19 cellular contexts compared by ENCODE assay signal in genomic region chr11:72278911-72279310, GRCh38. TPM values are rescaled to one million over a fixed set of nuclear protein-coding genes. Genes with fewer than 3 reads are reported as not detected.
DNase-seq lines count a peak whose midpoint lies in the region; ATAC-seq and TF ChIP-seq lines count a peak whose summit lies in the region.
"Had no signal": no experiment of that assay in that cellular context is flagged by ENCODE, and none has a peak within 500 bp of the region (broad histone marks: within the 10 kb centered on the region; RNA-seq: fewer than 3 reads in every experiment).

No MANE protein-coding gene starts in this region.

- H3K79me1 ChIP-seq in IMR-90 (ENCODE audit: low read depth in 1 of 2, low read length in 2 of 2), result no peaks in the 10 kb centered on the region

- in situ Hi-C loops in IMR-90 (cut with MboI; ENCODE audit: low sequenced_read_pairs), result no loop called here
- in situ Hi-C loops in astrocyte of the cerebellum (cut with HindIII; ENCODE audit: low sequenced_read_pairs), result no loop called here

- H3K56ac ChIP-seq in IMR-90 (ENCODE audit: extremely low read depth, insufficient read depth, low read length), result no peak overlapping the region

- H3K9ac ChIP-seq in IMR-90 (ENCODE audit: low read depth, low read length), result no peak overlapping the region

- no peak overlapping the region for H3K23ac ChIP-seq in IMR-90 (ENCODE audit: low read depth, low read length)

- H3K4ac ChIP-seq in IMR-90 (ENCODE audit: low read depth, low read length), result no peak overlapping the region

- H3K14ac ChIP-seq in IMR-90 (replicated peaks; ENCODE audit: low read depth, low read length), result no peak overlapping the region

- no peak overlapping the region for H2AFZ ChIP-seq in IMR-90 (replicated peaks; ENCODE audit: low read length, poor library complexity)

- H3K18ac ChIP-seq in IMR-90 (ENCODE audit: low read depth, low read length), result no peak overlapping the region

- H3K4me3 ChIP-seq in IMR-90 (ENCODE audit: insufficient read depth, low read depth, low read length), result no peak overlapping the region
- H3K4me3 ChIP-seq in astrocyte of the cerebellum (ENCODE audit: low read depth, low read length), result no peak overlapping the region
- H3K4me3 ChIP-seq: dorsolateral prefrontal cortex, sigmoid colon, SJSA1 had no signal

- no peak overlapping the region for H2BK120ac ChIP-seq in IMR-90 (ENCODE audit: low read depth, low read length)

- no peaks in the 10 kb centered on the region for H3K9me1 ChIP-seq in IMR-90 (ENCODE audit: insufficient read depth, low read length)

- H4K91ac ChIP-seq in IMR-90 (ENCODE audit: insufficient read depth, low read depth, low read length), result no peak overlapping the region

- H2BK15ac ChIP-seq in IMR-90 (ENCODE audit: low read depth, low read length), result no peak overlapping the region

- dilution Hi-C loops in IMR-90 (cut with HindIII; ENCODE audit: low sequenced_read_pairs, unreplicated experiment), result no loop called here

- no peak overlapping the region for H2BK20ac ChIP-seq in IMR-90 (ENCODE audit: low read depth, low read length)

- POLR2A ChIA-PET in IMR-90 (lab: Charles Lee; ENCODE audit: unreplicated experiment), result no interaction called here

- 0 out of 2 replicates have a peak, but pooled peaks cover 1% of the 10 kb centered on the region for H3K9me3 ChIP-seq in IMR-90 (ENCODE audit: control insufficient read depth, insufficient read depth, low read length)
- H3K9me3 ChIP-seq: SJSA1 had no signal

- TF ChIP-seq CTCF in IMR-90 (conservative IDR thresholded peaks at IDR 0.05; ENCODE audit: low read depth, low read length), result no peak
- TF ChIP-seq CTCF in astrocyte of the cerebellum (IDR thresholded peaks at IDR 0.05; ENCODE audit: low read depth, low read length, missing control alignments), result no peak

- no peak overlapping the region for H3K27ac ChIP-seq in IMR-90 (ENCODE audit: insufficient read depth, low read length)
- H3K27ac ChIP-seq: dorsolateral prefrontal cortex, sigmoid colon, SJSA1 had no signal

- H3K36me3 ChIP-seq in IMR-90 (ENCODE audit: control insufficient read depth, insufficient read depth, low read length), result no peaks in the 10 kb centered on the region
- H3K36me3 ChIP-seq: sigmoid colon, SJSA1 had no signal

- no peak for TF ChIP-seq RAD21 in IMR-90 (IDR thresholded peaks at IDR 0.05; ENCODE audit: low read length)

- H4K20me1 ChIP-seq in IMR-90 (ENCODE audit: insufficient read depth, low read length), result no peaks in the 10 kb centered on the region

- H2AK9ac ChIP-seq in IMR-90 (replicated peaks; ENCODE audit: low read depth, low read length, poor library complexity), result no peak overlapping the region

- H3K27me3 ChIP-seq in IMR-90 (ENCODE audit: control insufficient read depth, insufficient read depth, low read length), result peaks cover 3% of the 10 kb centered on the region; the same call in 1 of the 2 replicates
- H3K27me3 ChIP-seq: SJSA1 had no signal

- no peak overlapping the region for H2AK5ac ChIP-seq in IMR-90 (ENCODE audit: low read depth, low read length)

- H3K4me1 ChIP-seq in IMR-90 (ENCODE audit: control insufficient read depth, insufficient read depth, low read length), result no peaks in the 10 kb centered on the region
- H3K4me1 ChIP-seq: sigmoid colon, SJSA1 had no signal

- H3K4me2 ChIP-seq in IMR-90 (ENCODE audit: low read depth, low read length), result no peak overlapping the region

- CTCF ChIA-PET in IMR-90 (lab: Yijun Ruan, JAX), result interaction anchor here (1.1 kb wide), 1 partner anchor 11 kb away, joined by 4 read pairs; no protein-coding TSS in a partner anchor

- no TSS peak for BruUV-seq in IMR-90 (replicated peaks; lab: Mats Ljungman, UMichigan)

- no peak for TF ChIP-seq POLR2A in IMR-90 (IDR thresholded peaks at IDR 0.05; ENCODE audit: low read depth, low read length)

- DNase-seq in AG08395 (ENCODE audit: low spot score), result peak; percentile 11
- peak; percentile 73 for DNase-seq in IMR-90
- peak; percentile 59 for DNase-seq in astrocyte of the cerebellum (ENCODE audit: low read depth)
- peak; percentile 50 for DNase-seq in iris pigment epithelial cell (ENCODE audit: low read depth)
- no peak for DNase-seq in NCI-H1105 treated with DMSO at 0.1 percent for 48 hours (lab: John Stamatoyannopoulos, UW)
- no peak for DNase-seq in NCI-H1092 (lab: John Stamatoyannopoulos, UW)
- DNase-seq: activated CD4-positive, alpha-beta memory T cell treated with anti-CD3 and anti-CD28 coated beads, Interleukin-2, amount 10 ng/mL, durations not matched to agents 7 days and 5 days; aorta; DMS 273 treated with DMSO at 0.1 percent for 48 hours; dorsolateral prefrontal cortex; NCI-H1092 treated with DMSO at 0.1 percent for 48 hours; NCI-H2227 treated with DMSO at 0.1 percent for 48 hours; sigmoid colon; trophoblast cell had no signal

- no peak overlapping the region for H4K5ac ChIP-seq in IMR-90 (ENCODE audit: low read depth, low read length)

- H4K8ac ChIP-seq in IMR-90 (ENCODE audit: low read depth in 2 of 2, low read length in 2 of 2), result no peak overlapping the region

- ATAC-seq in IMR-90 (ENCODE audit: low read depth), result peak; percentile 72
- no peak for ATAC-seq in HG02610 (IDR thresholded peaks at IDR 0.05; ENCODE audit: unreplicated experiment)
- ATAC-seq in GM18873 (IDR thresholded peaks at IDR 0.05; ENCODE audit: low FRiP score, unreplicated experiment), result no peak

- H2BK5ac ChIP-seq in IMR-90 (ENCODE audit: low read depth, low read length, poor library complexity, severe bottlenecking), result no peak overlapping the region

- intact Hi-C loops in IMR-90 (cut with micrococcal nuclease), result loop anchor here (5.0 kb wide), 1 partner anchor 73 kb away; no protein-coding TSS in a partner anchor

TF ChIP-seq in IMR-90, 13 proteins besides CTCF, POLR2A, EP300 and RAD21:
- TF ChIP-seq SMC3 (IDR thresholded peaks at IDR 0.05; ENCODE audit: low read depth, low read length), result no peak
- no peak for TF ChIP-seq MAZ (IDR thresholded peaks at IDR 0.05; ENCODE audit: borderline replicate concordance, low read depth, low read length)
- no peak for TF ChIP-seq CHD1 (IDR thresholded peaks at IDR 0.05; ENCODE audit: low read depth, low read length)
- no peak for TF ChIP-seq ELK1 (IDR thresholded peaks at IDR 0.05; ENCODE audit: borderline replicate concordance, low read depth, low read length)
- TF ChIP-seq CEBPB (IDR thresholded peaks at IDR 0.05; ENCODE audit: low read depth, low read length), result no peak
- TF ChIP-seq MXI1 (IDR thresholded peaks at IDR 0.05; ENCODE audit: borderline replicate concordance, low read depth, low read length), result no peak
- no peak for TF ChIP-seq BHLHE40 (IDR thresholded peaks at IDR 0.05; ENCODE audit: low read depth, low read length)
- no peak for TF ChIP-seq USF2 (IDR thresholded peaks at IDR 0.05; ENCODE audit: low read depth, low read length)
- TF ChIP-seq RFX5 (IDR thresholded peaks at IDR 0.05; ENCODE audit: low read depth, low read length), result no peak
- no peak for TF ChIP-seq MAFK (IDR thresholded peaks at IDR 0.05; ENCODE audit: low read depth, low read length)

RNA-seq across cellular contexts. Expression of gene PHOX2A, which starts 34.9 kb away (rescaled TPM):
- total RNA-seq in IMR-90 (2012; rRNA removed), result not detected in 2 replicates
- polyA plus RNA-seq in IMR-90 (2012; rRNA removed), result not detected in 2 replicates
- polyA plus RNA-seq in IMR-90 (2012; cell fraction: cytosol; rRNA removed), result not detected in 2 replicates
- polyA plus RNA-seq in IMR-90 (2012; cell fraction: nucleus; rRNA removed; ENCODE audit: low replicate concordance), result not detected in 2 replicates
- total RNA-seq: activated CD4-positive, alpha-beta memory T cell treated with anti-CD3 and anti-CD28 coated beads, Interleukin-2, amount 10 ng/mL, durations not matched to agents 7 days and 5 days; activated T-helper 1 cell treated with anti-CD3 and anti-CD28 coated beads, Interleukin-12 subunit alpha, Interleukin-12 subunit beta, Interleukin-2, Interleukin-4 antibody, amounts not matched to agents 30 ng/mL and 10 ng/mL and 1 ng/mL, durations not matched to agents 14 hours and 24 hours and 36 hours; aorta; SJSA1 had no signal
- polyA plus RNA-seq: aorta, IgD-negative memory B cell had no signal

RNA-seq across cellular contexts. Expression of gene INPPL1, which starts 54.3 kb away (rescaled TPM):
- 26.9 and 27.4 TPM in 2 replicates for total RNA-seq in IMR-90 (2012; rRNA removed)
- 105 and 120 TPM in 2 replicates for polyA plus RNA-seq in IMR-90 (2012; rRNA removed)
- 22.4 and 46.8 TPM in 2 replicates for polyA plus RNA-seq in IMR-90 (2012; cell fraction: cytosol; rRNA removed)
- polyA plus RNA-seq in IMR-90 (2012; cell fraction: nucleus; rRNA removed; ENCODE audit: low replicate concordance), result 826 and 1,150 TPM in 2 replicates

Comparison
In these comparisons a context has a peak if more than half of its experiments do, and no peak if none do; other contexts are left out.
1. DNase-seq: peak in AG08395 (single experiment), IMR-90 (single experiment), astrocyte of the cerebellum (single experiment) and iris pigment epithelial cell (single experiment); none in NCI-H1105 treated with DMSO at 0.1 percent for 48 hours (single experiment) and NCI-H1092 (single experiment).